ENCODE assay signal across 1 cellular context in genomic region chr7:473211-473734, GRCh38.
TF ChIP-seq lines count a peak whose summit lies in the region.

No MANE protein-coding gene starts in this region.

TF ChIP-seq in GM23338, 12 proteins besides CTCF, POLR2A, EP300 and RAD21 (continued from another document):
- TF ChIP-seq ZNF462 (CRISPR knock-in tag; IDR thresholded peaks at IDR 0.05) (no peak), EZH2phosphoT487 (IDR thresholded peaks at IDR 0.05; ENCODE audit: unreplicated experiment) (no peak), ZNF331 (CRISPR knock-in tag; IDR thresholded peaks at IDR 0.05; ENCODE audit: low read depth) (no peak), STAT1 (IDR thresholded peaks at IDR 0.05; ENCODE audit: unreplicated experiment) (no peak), CREB1 (CRISPR knock-in tag; IDR thresholded peaks at IDR 0.05; ENCODE audit: low read depth) (no peak), REST (IDR thresholded peaks at IDR 0.05; ENCODE audit: unreplicated experiment) (no peak), ZNF114 (CRISPR knock-in tag; IDR thresholded peaks at IDR 0.05) (no peak), EZH2 (IDR thresholded peaks at IDR 0.05; ENCODE audit: low read depth, unreplicated experiment) (no peak), NANOG (IDR thresholded peaks at IDR 0.05; ENCODE audit: borderline replicate concordance) (no peak)
- TF ChIP-seq, protein P1, sequence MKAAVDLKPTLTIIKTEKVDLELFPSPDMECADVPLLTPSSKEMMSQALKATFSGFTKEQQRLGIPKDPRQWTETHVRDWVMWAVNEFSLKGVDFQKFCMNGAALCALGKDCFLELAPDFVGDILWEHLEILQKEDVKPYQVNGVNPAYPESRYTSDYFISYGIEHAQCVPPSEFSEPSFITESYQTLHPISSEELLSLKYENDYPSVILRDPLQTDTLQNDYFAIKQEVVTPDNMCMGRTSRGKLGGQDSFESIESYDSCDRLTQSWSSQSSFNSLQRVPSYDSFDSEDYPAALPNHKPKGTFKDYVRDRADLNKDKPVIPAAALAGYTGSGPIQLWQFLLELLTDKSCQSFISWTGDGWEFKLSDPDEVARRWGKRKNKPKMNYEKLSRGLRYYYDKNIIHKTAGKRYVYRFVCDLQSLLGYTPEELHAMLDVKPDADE (IDR thresholded peaks at IDR 0.05) = no peak
